8 cellular contexts compared by ENCODE assay signal in the genomic region with DNA sequence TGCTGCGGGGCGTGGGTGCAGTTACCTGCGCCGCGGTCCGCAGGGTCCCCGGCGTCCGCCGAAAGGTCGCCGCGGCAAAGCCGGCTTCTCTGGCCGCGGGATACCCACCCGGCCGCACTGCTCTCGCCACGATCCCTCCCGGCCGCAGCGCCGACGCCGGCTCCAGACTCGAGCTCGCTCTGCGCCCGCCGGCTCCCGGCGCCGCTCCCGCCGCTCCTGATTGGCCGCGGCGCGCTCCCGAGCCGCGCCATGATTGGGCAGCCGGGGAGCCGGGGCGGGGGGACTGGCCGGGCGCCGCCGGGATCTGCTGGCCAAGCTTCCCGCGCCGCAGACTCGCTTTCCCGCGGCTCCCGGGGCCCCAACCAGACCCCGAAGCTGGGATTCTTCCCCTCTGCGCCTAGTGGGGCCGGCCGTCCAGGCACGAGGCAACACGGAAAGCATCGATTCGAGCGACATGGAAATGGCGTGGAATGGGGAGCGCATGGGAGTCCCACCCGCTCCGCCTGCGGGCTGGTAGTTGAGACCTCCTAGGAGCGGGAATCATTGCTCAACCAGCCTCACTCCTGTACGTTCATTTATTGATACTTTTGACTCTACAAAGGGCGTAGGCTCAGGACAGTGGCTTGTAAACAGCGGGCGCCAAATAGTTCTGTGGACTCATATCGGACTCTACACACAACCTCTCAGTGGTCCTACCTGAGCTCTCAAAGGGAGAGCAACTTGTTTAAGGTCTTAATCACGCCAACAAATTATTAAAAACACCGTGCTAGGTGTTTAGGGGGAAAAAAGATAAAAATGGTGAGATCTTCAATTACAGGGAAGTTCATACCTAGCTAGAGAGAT. TPM values are rescaled to one million over a fixed set of nuclear protein-coding genes. Genes with fewer than 3 reads are reported as not detected.
DNase-seq lines count a peak whose midpoint lies in the region; ATAC-seq and TF ChIP-seq lines count a peak whose summit lies in the region.

No MANE protein-coding gene starts in this region.

- ATAC-seq in GM21717 (IDR thresholded peaks at IDR 0.05; ENCODE audit: unreplicated experiment) = peak; percentile 75
- peak; percentile 97 to 99 for ATAC-seq in left cardiac atrium

- peak overlapping the region; percentile 51 for H3K4me3 ChIP-seq in ovary
- H3K4me3 ChIP-seq in Karpas-422 (ENCODE audit: low read length) = no peak overlapping the region

- intact Hi-C loops in left cardiac atrium (cut with DNase I) (no loop called here), ovary (cut with DNase I) (no loop called here)

- peak overlapping the region in 1 of 2 donors; percentile 46 for H3K27ac ChIP-seq in ovary
- H3K27ac ChIP-seq in Karpas-422 (ENCODE audit: low read length) = no peak overlapping the region

- DNase-seq in DMS153 treated with DMSO at 0.1 percent for 48 hours (lab: John Stamatoyannopoulos, UW; ENCODE audit: unreplicated experiment) = peak; percentile 76
- DNase-seq in SK-MEL-5 (ENCODE audit: low read depth, low spot score) = peak; percentile 71
- peak in 48 of 56 donors; percentile 7 to 81 (median 55) for DNase-seq in amygdala (lab: John Stamatoyannopoulos, UW)
- DNase-seq in left cardiac atrium = peak; percentile 82
- DNase-seq in ovary = peak; percentile 71 to 88 (median 80)
- no peak for DNase-seq in Karpas-422

- WGBS in ovary, 3 donors = 1 to 2% (median 1%) methylated on average over 34 to 78 of the region's 79 CpGs

- TF ChIP-seq CTCF in ovary (IDR thresholded peaks at IDR 0.05) = no peak

- H4K20me1 ChIP-seq in Karpas-422 (ENCODE audit: insufficient read depth, low read depth, low read length) = no peaks in the 10 kb centered on the region

- peaks cover 2% of the 10 kb centered on the region for H3K4me1 ChIP-seq in ovary (ENCODE audit: insufficient read depth)
- H3K4me1 ChIP-seq in Karpas-422 (ENCODE audit: low read length) = peaks cover 3% of the 10 kb centered on the region; the same call in 1 of the 2 replicates

- in situ Hi-C loops in SK-MEL-5 (cut with HindIII; ENCODE audit: low pct_unique_long_range_greater_than_20kb, low sequenced_read_pairs) = no loop called here

- TF ChIP-seq POLR2A in ovary (IDR thresholded peaks at IDR 0.05) = peak; percentile 18

- H3K36me3 ChIP-seq in ovary (no peaks in the 10 kb centered on the region), Karpas-422 (ENCODE audit: insufficient read depth, low read length) (no peaks in the 10 kb centered on the region)

- H3K9me3 ChIP-seq in ovary (no peaks in the 10 kb centered on the region), Karpas-422 (ENCODE audit: low read length) (no peaks in the 10 kb centered on the region)

- H3K9me2 ChIP-seq in Karpas-422 (replicated peaks; ENCODE audit: insufficient read depth, low read length) = no peaks in the 10 kb centered on the region

- H3K9ac ChIP-seq in Karpas-422 (ENCODE audit: low read length) = no peak overlapping the region

- no peak for TF ChIP-seq RAD21 in Ishikawa (IDR thresholded peaks at IDR 0.05; ENCODE audit: low read depth)

- no peak overlapping the region for H2AFZ ChIP-seq in Karpas-422 (ENCODE audit: low read length)

- H3K79me2 ChIP-seq in Karpas-422 (ENCODE audit: low read length) = no peaks in the 10 kb centered on the region

- no peak for TF ChIP-seq EP300 in Ishikawa (IDR thresholded peaks at IDR 0.05; ENCODE audit: borderline replicate concordance)
- no peak for TF ChIP-seq EP300 in ovary (IDR thresholded peaks at IDR 0.05)

- H3K27me3 ChIP-seq in ovary (no peaks in the 10 kb centered on the region), Karpas-422 (ENCODE audit: low read length) (no peaks in the 10 kb centered on the region; the same call in 1 of the 2 replicates)

- no peak overlapping the region for H3K4me2 ChIP-seq in Karpas-422 (ENCODE audit: low read depth, low read length, poor library complexity, severe bottlenecking)

TF ChIP-seq in Ishikawa, 13 proteins besides CTCF, POLR2A, EP300 and RAD21:
- TF ChIP-seq, protein P1, sequence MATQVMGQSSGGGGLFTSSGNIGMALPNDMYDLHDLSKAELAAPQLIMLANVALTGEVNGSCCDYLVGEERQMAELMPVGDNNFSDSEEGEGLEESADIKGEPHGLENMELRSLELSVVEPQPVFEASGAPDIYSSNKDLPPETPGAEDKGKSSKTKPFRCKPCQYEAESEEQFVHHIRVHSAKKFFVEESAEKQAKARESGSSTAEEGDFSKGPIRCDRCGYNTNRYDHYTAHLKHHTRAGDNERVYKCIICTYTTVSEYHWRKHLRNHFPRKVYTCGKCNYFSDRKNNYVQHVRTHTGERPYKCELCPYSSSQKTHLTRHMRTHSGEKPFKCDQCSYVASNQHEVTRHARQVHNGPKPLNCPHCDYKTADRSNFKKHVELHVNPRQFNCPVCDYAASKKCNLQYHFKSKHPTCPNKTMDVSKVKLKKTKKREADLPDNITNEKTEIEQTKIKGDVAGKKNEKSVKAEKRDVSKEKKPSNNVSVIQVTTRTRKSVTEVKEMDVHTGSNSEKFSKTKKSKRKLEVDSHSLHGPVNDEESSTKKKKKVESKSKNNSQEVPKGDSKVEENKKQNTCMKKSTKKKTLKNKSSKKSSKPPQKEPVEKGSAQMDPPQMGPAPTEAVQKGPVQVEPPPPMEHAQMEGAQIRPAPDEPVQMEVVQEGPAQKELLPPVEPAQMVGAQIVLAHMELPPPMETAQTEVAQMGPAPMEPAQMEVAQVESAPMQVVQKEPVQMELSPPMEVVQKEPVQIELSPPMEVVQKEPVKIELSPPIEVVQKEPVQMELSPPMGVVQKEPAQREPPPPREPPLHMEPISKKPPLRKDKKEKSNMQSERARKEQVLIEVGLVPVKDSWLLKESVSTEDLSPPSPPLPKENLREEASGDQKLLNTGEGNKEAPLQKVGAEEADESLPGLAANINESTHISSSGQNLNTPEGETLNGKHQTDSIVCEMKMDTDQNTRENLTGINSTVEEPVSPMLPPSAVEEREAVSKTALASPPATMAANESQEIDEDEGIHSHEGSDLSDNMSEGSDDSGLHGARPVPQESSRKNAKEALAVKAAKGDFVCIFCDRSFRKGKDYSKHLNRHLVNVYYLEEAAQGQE (IDR thresholded peaks at IDR 0.05; ENCODE audit: low read depth) = no peak
- TF ChIP-seq TAF1 (IDR thresholded peaks at IDR 0.05; ENCODE audit: low read depth) (peak; percentile 61; the same call in 1 of the 2 replicates), YY1 (IDR thresholded peaks at IDR 0.05; ENCODE audit: low read depth) (no peak), EGR1 (IDR thresholded peaks at IDR 0.05) (no peak), CEBPB (IDR thresholded peaks at IDR 0.05) (peak; percentile 56; the same call in 1 of the 2 replicates), NFIC (IDR thresholded peaks at IDR 0.05) (no peak), TCF12 (IDR thresholded peaks at IDR 0.05; ENCODE audit: low read depth) (no peak; the same call in 1 of the 2 replicates)
- TF ChIP-seq, protein P2, sequence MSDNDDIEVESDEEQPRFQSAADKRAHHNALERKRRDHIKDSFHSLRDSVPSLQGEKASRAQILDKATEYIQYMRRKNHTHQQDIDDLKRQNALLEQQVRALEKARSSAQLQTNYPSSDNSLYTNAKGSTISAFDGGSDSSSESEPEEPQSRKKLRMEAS (IDR thresholded peaks at IDR 0.05) = peak; percentile 82
TF ChIP-seq in Ishikawa: peak in this region for 3.

RNA-seq across cellular contexts. Expression of a gene that starts 36.4 kb away (rescaled TPM):
- total RNA-seq in SK-MEL-5 (2014; rRNA removed; shearing (Covaris generic)) = 14.8 and 16.3 TPM in 2 replicates
- polyA plus RNA-seq in SK-MEL-5 (2015; cell fraction: cytosol; rRNA removed) = 6.0 and 8.3 TPM in 2 replicates
- 2.5 and 4.7 TPM in 2 replicates for polyA plus RNA-seq in SK-MEL-5 (2015; cell fraction: nucleus; rRNA removed)
- total RNA-seq in left cardiac atrium (10 to 100 TPM in 1 of 2 donors, 1 to 10 TPM in 1; 8.5 to 19.1 TPM), ovary (10 to 100 TPM; 13.3 to 28.7 (median 17.8) TPM)
- polyA plus RNA-seq in ovary = 1 to 10 TPM; 4.8 to 5.8 TPM
- total RNA-seq in Karpas-422 (2014; rRNA removed; shearing (Covaris generic); ENCODE audit: low replicate concordance) = not detected in 2 replicates
